ENCODE assay signal across 9 cellular contexts in genomic region chr4:37682701-37683401, GRCh38. TPM values are rescaled to one million over a fixed set of nuclear protein-coding genes. Genes with fewer than 3 reads are reported as not detected.
DNase-seq lines count a peak whose midpoint lies in the region; ATAC-seq, FAIRE-seq and TF ChIP-seq lines count a peak whose summit lies in the region.
"Had no signal": no experiment of that assay in that cellular context is flagged by ENCODE, and none has a peak within 500 bp of the region (broad histone marks: within the 10 kb centered on the region; RNA-seq: fewer than 3 reads in every experiment).

No MANE protein-coding gene starts in this region.

- H3K9me3 ChIP-seq in GM12878 (replicated peaks; ENCODE audit: control insufficient read depth, insufficient read depth, low read length) (peaks cover 2% of the 10 kb centered on the region; the same call in 1 of the 3 replicates), vagina (no peaks in the 10 kb centered on the region)

- POLR2A ChIA-PET in GM12878 (lab: Charles Lee): interaction anchor here (0.6 kb wide), 1 partner anchor 209 kb away, joined by 3 read pairs; no protein-coding TSS in a partner anchor

- DNase-seq in activated T-cell treated with anti-CD3 and anti-CD28 coated beads, Interleukin-2, amount 50 U/mL, for 72 hours: no peak
- DNase-seq in activated T-cell treated with anti-CD3 and anti-CD28 coated beads, Interleukin-2, amount 50 U/mL, for 1 hour: no peak
- peak; percentile 87 for DNase-seq in GM12878 (ENCODE audit: low read depth, low spot score)
- no peak for DNase-seq in GM19238 (ENCODE audit: insufficient read length, low spot score)
- no peak for DNase-seq in vagina (ENCODE audit: extremely low spot score in 2 of 2)

- intact Hi-C loops in GM12878 (cut with micrococcal nuclease; ENCODE audit: unreplicated experiment): loop anchor here (2.0 to 5.0 kb wide), 2 partner anchors 80 to 209 kb away; partner anchors contain the start of gene TBC1D1
- intact Hi-C loops in vagina (cut with DNase I): no loop called here

- H3K4me1 ChIP-seq in GM12878 (ENCODE audit: control insufficient read depth, insufficient read depth, low read length) (peaks cover 11% of the 10 kb centered on the region), vagina (peaks cover 38% of the 10 kb centered on the region)
- H3K4me1 ChIP-seq: parathyroid adenoma had no signal

- H3K27ac Mint-ChIP-seq in activated T-cell treated with anti-CD3 and anti-CD28 coated beads, Interleukin-2, amount 50 U/mL, for 72 hours: peak overlapping the region; percentile 85
- H3K27ac Mint-ChIP-seq in stimulated activated naive CD8-positive, alpha-beta T cell treated with anti-CD3 and anti-CD28 coated beads, Interleukin-15, Interleukin-2, amounts not matched to agents 100 ng/mL and 50 ng/mL, for 24 hours: peak overlapping the region; percentile 89

- RAD21 ChIA-PET in GM12878 (lab: Charles Lee; ENCODE audit: unreplicated experiment): interaction anchor here (0.8 to 1.3 kb wide), 4 partner anchors 8 to 81 kb away, joined by 3 to 4 read pairs (median 3); no protein-coding TSS in a partner anchor

- CTCF ChIA-PET in GM12878 (lab: Yijun Ruan, JAX): interaction anchor here (1.1 to 1.3 kb wide), 3 partner anchors 44 to 81 kb away, joined by 4 to 6 read pairs (median 6); no protein-coding TSS in a partner anchor

- no peaks in the 10 kb centered on the region for H3K27me3 Mint-ChIP-seq in activated T-cell treated with anti-CD3 and anti-CD28 coated beads, Interleukin-2, amount 50 U/mL, for 72 hours (ENCODE audit: low read depth)
- no peaks in the 10 kb centered on the region for H3K27me3 Mint-ChIP-seq in stimulated activated naive CD8-positive, alpha-beta T cell treated with anti-CD3 and anti-CD28 coated beads, Interleukin-15, Interleukin-2, amounts not matched to agents 100 ng/mL and 50 ng/mL, for 24 hours

- H3K4me2 ChIP-seq in GM12878 (ENCODE audit: control insufficient read depth, insufficient read depth): peak overlapping the region; percentile 95

- FAIRE-seq in GM12878 (lab: Jason Lieb, UNC): no peak

- SMC1A ChIA-PET in GM12878 (lab: Charles Lee; ENCODE audit: uncharacterized antibody, unreplicated experiment): interaction anchor here (0.6 to 2.6 kb wide), 11 partner anchors 11 to 210 kb away, joined by 3 to 10 read pairs (median 3); no protein-coding TSS in a partner anchor

- peaks cover 0 to 4% of the 10 kb centered on the region in 2 donors for H3K36me3 Mint-ChIP-seq in activated T-cell treated with anti-CD3 and anti-CD28 coated beads, Interleukin-2, amount 50 U/mL, for 72 hours (ENCODE audit: insufficient read depth in 2 of 2)
- H3K36me3 Mint-ChIP-seq in stimulated activated naive CD8-positive, alpha-beta T cell treated with anti-CD3 and anti-CD28 coated beads, Interleukin-15, Interleukin-2, amounts not matched to agents 100 ng/mL and 50 ng/mL, for 24 hours (ENCODE audit: low read depth): peaks cover 26% of the 10 kb centered on the region

- no peaks in the 10 kb centered on the region for H4K20me1 ChIP-seq in GM12878 (ENCODE audit: control insufficient read depth, insufficient read depth)

- peak overlapping the region; percentile 2; the same call in 1 of the 2 replicates for H3K9ac ChIP-seq in GM12878 (ENCODE audit: control insufficient read depth, insufficient read depth, low read length)
- H3K9ac ChIP-seq: parathyroid adenoma had no signal

- BruUV-seq in GM12878 (replicated peaks; lab: Mats Ljungman, UMichigan): TSS peak; percentile 5

- H3K9me3 Mint-ChIP-seq in activated T-cell treated with anti-CD3 and anti-CD28 coated beads, Interleukin-2, amount 50 U/mL, for 72 hours: no peaks in the 10 kb centered on the region
- no peaks in the 10 kb centered on the region for H3K9me3 Mint-ChIP-seq in stimulated activated naive CD8-positive, alpha-beta T cell treated with anti-CD3 and anti-CD28 coated beads, Interleukin-15, Interleukin-2, amounts not matched to agents 100 ng/mL and 50 ng/mL, for 24 hours

- 0 out of 2 replicates have a peak, but pooled peaks have one; percentile 2 for TF ChIP-seq RAD21 in GM12878 (IDR thresholded peaks at IDR 0.05; ENCODE audit: insufficient read depth, low read depth, low read length)

- H3K36me3 ChIP-seq in GM12878 (ENCODE audit: control insufficient read depth in 2 of 2, insufficient read depth in 2 of 2, low read length in 1 of 2): no peaks in the 10 kb centered on the region
- no peaks in the 10 kb centered on the region for H3K36me3 ChIP-seq in vagina

- in situ Hi-C loops in GM12878 (cut with MboI): no loop called here

- H3K4me3 Mint-ChIP-seq in activated T-cell treated with anti-CD3 and anti-CD28 coated beads, Interleukin-2, amount 50 U/mL, for 72 hours: peak overlapping the region; percentile 72 to 81
- H3K4me3 Mint-ChIP-seq in stimulated activated naive CD8-positive, alpha-beta T cell treated with anti-CD3 and anti-CD28 coated beads, Interleukin-15, Interleukin-2, amounts not matched to agents 100 ng/mL and 50 ng/mL, for 24 hours: peak overlapping the region; percentile 67

- TF ChIP-seq POLR2A in GM12878 (IDR thresholded peaks at IDR 0.05; ENCODE audit: low read depth, low read length): no peak
- TF ChIP-seq POLR2A in vagina (IDR thresholded peaks at IDR 0.05): no peak

- H3K27ac ChIP-seq in GM12878 (ENCODE audit: control insufficient read depth, insufficient read depth) (peak overlapping the region; percentile 41), vagina (no peak overlapping the region)
- H3K27ac ChIP-seq: parathyroid adenoma had no signal

- H3K4me3 ChIP-seq in GM12878 (peak overlapping the region; percentile 54; the same call in 1 of the 2 replicates), vagina (no peak overlapping the region)

- TF ChIP-seq EP300 in GM12878 (IDR thresholded peaks at IDR 0.05; ENCODE audit: borderline replicate concordance in 1 of 2, control insufficient read depth in 1 of 2, low read depth in 2 of 2, low read length in 2 of 2): peak; percentile 71 to 85; a peak in 2 of 4 replicates

- H3K27me3 ChIP-seq in GM12878 (replicated peaks in 1 of 2; ENCODE audit: control insufficient read depth in 2 of 2, insufficient read depth in 2 of 2, low read length in 1 of 2) (no peaks in the 10 kb centered on the region), vagina (no peaks in the 10 kb centered on the region)

- 4% methylated on average over 7 of the region's 7 CpGs for WGBS in GM12878 (ENCODE audit: insufficient coverage, insufficient replicate concordance, low lambda C conversion rate, missing lambda C conversion rate)

- peaks cover 38% of the 10 kb centered on the region for H3K4me1 Mint-ChIP-seq in activated T-cell treated with anti-CD3 and anti-CD28 coated beads, Interleukin-2, amount 50 U/mL, for 72 hours (ENCODE audit: low read depth)
- H3K4me1 Mint-ChIP-seq in stimulated activated naive CD8-positive, alpha-beta T cell treated with anti-CD3 and anti-CD28 coated beads, Interleukin-15, Interleukin-2, amounts not matched to agents 100 ng/mL and 50 ng/mL, for 24 hours (ENCODE audit: low read depth): peaks cover 56% of the 10 kb centered on the region

- peak; percentile 6 to 16 (median 12); a peak in 1 of 6 replicates for TF ChIP-seq CTCF in GM12878 (IDR thresholded peaks at IDR 0.05 in 2 of 3, conservative IDR thresholded peaks at IDR 0.05 in 1 of 3; ENCODE audit: control insufficient read depth in 2 of 3, extremely low read depth in 1 of 3, insufficient read depth in 1 of 3, low read depth in 3 of 3, low read length in 3 of 3)
- TF ChIP-seq CTCF in vagina (IDR thresholded peaks at IDR 0.05): no peak

- no peak overlapping the region for H2AFZ ChIP-seq in GM12878 (ENCODE audit: control insufficient read depth, low read depth, low read length)
- H2AFZ ChIP-seq: parathyroid adenoma had no signal

- peaks cover 42% of the 10 kb centered on the region for H3K79me2 ChIP-seq in GM12878 (ENCODE audit: control insufficient read depth, insufficient read depth, low read length)
- H3K79me2 ChIP-seq: parathyroid adenoma had no signal

- no peak for ATAC-seq in activated T-cell treated with anti-CD3 and anti-CD28 coated beads, Interleukin-2, amount 50 U/mL, for 72 hours (replicated peaks in 1 of 2)
- ATAC-seq in HG03457 (IDR thresholded peaks at IDR 0.05; ENCODE audit: unreplicated experiment) (peak; percentile 25), GM12878 (peak; percentile 50), HG03139 (IDR thresholded peaks at IDR 0.05; ENCODE audit: unreplicated experiment) (no peak)

TF ChIP-seq in GM12878, 131 proteins besides CTCF, POLR2A, EP300 and RAD21 (continues in another document):
- TF ChIP-seq PML (IDR thresholded peaks at IDR 0.05; ENCODE audit: low read length): no peak

RNA-seq across cellular contexts. Expression of gene RELL1, which starts 3.3 kb away (rescaled TPM):
- total RNA-seq in activated T-cell treated with anti-CD3 and anti-CD28 coated beads, Interleukin-2, amount 50 U/mL, for 72 hours: 10 to 100 TPM; 14.0 to 18.9 TPM
- total RNA-seq in GM12878 (2013; cell fraction: nucleolus; rRNA removed): 5.7 and 7.3 TPM in 2 replicates
- total RNA-seq in GM12878 (2014; rRNA removed) (10.9 and 11.0 TPM in 2 replicates), GM12878 (2014; rRNA removed; fragmentation: Illumina TruSeq; extraction: Trizol) (8.1 and 9.3 TPM in 2 replicates), GM12878 (2021) (6.0 and 6.9 TPM in 2 replicates), vagina (38.8 TPM)
- polyA plus RNA-seq in GM12878 (2011; ENCODE audit: low read depth): 0.88 TPM
- polyA plus RNA-seq in GM12878 (2011; rRNA removed) (3.4 TPM in 2 replicates), GM12878 (2014; fragmentation: Illumina TruSeq; extraction: Trizol) (1.5 and 1.6 TPM in 2 replicates), GM12878 (2014; fragmentation: Nextera tagmentation; extraction: Ambion mirVana) (under 1 TPM; 0.20 to 0.26 TPM), GM12878 (2014; rRNA removed) (4.1 and 5.3 TPM in 2 replicates), GM12878 (2016; fragmentation: Nextera tagmentation; extraction: Ambion mirVana) (1 to 10 TPM; 3.8 to 4.4 TPM)
- polyA plus RNA-seq in GM12878 (2011; cell fraction: cytosol; rRNA removed): 3.2 and 3.4 TPM in 2 replicates
- polyA plus RNA-seq in GM12878 (2011; cell fraction: nucleus; rRNA removed): 4.1 and 5.4 TPM in 2 replicates
- 1.9 and 2.4 TPM in 2 replicates for polyA plus RNA-seq in GM12878 (2012)
- polyA minus RNA-seq in GM12878 (2011; rRNA and poly(A)+ RNA removed): 8.9 and 9.4 TPM in 2 replicates
- polyA minus RNA-seq in GM12878 (2011; cell fraction: cytosol; rRNA and poly(A)+ RNA removed): 4.9 and 5.4 TPM in 2 replicates
- polyA minus RNA-seq in GM12878 (2011; cell fraction: nucleus; rRNA and poly(A)+ RNA removed): 3.9 and 8.9 TPM in 2 replicates

Comparison
In these comparisons a context has a peak if more than half of its experiments do, and no peak if none do; other contexts are left out.
1. ATAC-seq: peak in HG03457 (single experiment) and GM12878 (single experiment); none in activated T-cell treated with anti-CD3 and anti-CD28 coated beads, Interleukin-2, amount 50 U/mL, for 72 hours (0 of 2) and HG03139 (single experiment).
2. CTCF ChIP-seq: peak in GM12878 (3 of 3); none in vagina (0 of 3).